Comparison of ENCODE assay signal across 1 cellular context in the genomic region with DNA sequence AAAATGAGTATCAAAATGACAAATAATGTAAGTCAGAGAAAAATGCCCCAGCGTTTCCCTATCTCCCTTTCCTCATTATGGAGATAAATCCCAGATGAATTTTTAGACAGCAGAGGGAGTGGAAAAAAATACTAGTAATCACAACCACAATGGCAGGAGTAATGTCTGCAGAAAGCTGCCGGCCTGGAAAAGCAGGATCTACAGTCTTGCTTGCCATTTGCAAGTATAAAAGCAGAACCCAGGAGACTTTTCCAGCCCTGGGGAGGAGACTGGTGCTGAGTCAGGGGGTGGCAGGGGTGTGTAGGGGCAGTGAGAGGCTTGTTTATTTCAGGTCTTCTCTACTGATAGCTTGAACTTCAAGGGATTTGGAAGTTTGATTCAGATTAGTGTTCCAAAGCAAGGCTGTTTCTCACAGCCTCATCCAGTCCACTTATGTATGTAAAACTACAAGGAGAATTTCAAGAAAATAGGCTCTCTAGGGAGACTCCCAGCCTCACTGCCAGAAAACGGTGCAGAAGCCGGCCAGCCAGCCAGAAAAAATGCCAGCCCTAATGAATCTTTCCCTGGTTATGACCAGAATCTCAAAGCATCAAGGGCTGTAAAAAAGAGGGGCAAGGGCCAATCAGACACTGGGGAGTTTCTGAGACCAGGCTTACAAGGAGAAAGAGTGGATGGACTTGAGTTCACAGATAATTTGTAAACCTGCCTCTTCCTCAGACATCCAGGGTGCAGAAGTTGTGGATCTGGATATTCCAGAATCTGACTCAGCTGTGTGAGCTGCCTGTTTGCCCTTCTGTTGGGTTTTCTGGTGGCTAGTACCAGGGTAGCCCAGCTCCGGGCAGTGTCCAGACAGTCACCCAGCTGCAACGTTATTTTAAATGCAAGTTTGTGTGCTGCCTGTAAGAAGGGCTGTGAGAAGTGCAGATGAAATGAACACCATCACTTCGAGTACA.
TF ChIP-seq lines count a peak whose summit lies in the region.

No MANE protein-coding gene starts in this region.

TF ChIP-seq in WTC11, 78 proteins besides CTCF, POLR2A, EP300 and RAD21 (continued from another document):
- TF ChIP-seq STAT6 (CRISPR knock-in tag; conservative IDR thresholded peaks at IDR 0.05; ENCODE audit: low read depth) (no peak), ZNF396 (CRISPR knock-in tag; IDR thresholded peaks at IDR 0.05; ENCODE audit: borderline replicate concordance) (no peak), JAZF1 (CRISPR knock-in tag; IDR thresholded peaks at IDR 0.05) (no peak)
- TF ChIP-seq, protein P1, sequence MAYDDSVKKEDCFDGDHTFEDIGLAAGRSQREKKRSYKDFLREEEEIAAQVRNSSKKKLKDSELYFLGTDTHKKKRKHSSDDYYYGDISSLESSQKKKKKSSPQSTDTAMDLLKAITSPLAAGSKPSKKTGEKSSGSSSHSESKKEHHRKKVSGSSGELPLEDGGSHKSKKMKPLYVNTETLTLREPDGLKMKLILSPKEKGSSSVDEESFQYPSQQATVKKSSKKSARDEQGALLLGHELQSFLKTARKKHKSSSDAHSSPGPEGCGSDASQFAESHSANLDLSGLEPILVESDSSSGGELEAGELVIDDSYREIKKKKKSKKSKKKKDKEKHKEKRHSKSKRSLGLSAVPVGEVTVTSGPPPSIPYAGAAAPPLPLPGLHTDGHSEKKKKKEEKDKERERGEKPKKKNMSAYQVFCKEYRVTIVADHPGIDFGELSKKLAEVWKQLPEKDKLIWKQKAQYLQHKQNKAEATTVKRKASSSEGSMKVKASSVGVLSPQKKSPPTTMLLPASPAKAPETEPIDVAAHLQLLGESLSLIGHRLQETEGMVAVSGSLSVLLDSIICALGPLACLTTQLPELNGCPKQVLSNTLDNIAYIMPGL (CRISPR knock-in tag; IDR thresholded peaks at IDR 0.05) = no peak
- TF ChIP-seq, protein P2, sequence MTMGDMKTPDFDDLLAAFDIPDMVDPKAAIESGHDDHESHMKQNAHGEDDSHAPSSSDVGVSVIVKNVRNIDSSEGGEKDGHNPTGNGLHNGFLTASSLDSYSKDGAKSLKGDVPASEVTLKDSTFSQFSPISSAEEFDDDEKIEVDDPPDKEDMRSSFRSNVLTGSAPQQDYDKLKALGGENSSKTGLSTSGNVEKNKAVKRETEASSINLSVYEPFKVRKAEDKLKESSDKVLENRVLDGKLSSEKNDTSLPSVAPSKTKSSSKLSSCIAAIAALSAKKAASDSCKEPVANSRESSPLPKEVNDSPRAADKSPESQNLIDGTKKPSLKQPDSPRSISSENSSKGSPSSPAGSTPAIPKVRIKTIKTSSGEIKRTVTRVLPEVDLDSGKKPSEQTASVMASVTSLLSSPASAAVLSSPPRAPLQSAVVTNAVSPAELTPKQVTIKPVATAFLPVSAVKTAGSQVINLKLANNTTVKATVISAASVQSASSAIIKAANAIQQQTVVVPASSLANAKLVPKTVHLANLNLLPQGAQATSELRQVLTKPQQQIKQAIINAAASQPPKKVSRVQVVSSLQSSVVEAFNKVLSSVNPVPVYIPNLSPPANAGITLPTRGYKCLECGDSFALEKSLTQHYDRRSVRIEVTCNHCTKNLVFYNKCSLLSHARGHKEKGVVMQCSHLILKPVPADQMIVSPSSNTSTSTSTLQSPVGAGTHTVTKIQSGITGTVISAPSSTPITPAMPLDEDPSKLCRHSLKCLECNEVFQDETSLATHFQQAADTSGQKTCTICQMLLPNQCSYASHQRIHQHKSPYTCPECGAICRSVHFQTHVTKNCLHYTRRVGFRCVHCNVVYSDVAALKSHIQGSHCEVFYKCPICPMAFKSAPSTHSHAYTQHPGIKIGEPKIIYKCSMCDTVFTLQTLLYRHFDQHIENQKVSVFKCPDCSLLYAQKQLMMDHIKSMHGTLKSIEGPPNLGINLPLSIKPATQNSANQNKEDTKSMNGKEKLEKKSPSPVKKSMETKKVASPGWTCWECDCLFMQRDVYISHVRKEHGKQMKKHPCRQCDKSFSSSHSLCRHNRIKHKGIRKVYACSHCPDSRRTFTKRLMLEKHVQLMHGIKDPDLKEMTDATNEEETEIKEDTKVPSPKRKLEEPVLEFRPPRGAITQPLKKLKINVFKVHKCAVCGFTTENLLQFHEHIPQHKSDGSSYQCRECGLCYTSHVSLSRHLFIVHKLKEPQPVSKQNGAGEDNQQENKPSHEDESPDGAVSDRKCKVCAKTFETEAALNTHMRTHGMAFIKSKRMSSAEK (CRISPR knock-in tag; IDR thresholded peaks at IDR 0.05; ENCODE audit: borderline replicate concordance) = no peak
